Comparison of ENCODE assay signal across 1 cellular context in genomic region chr9:99906403-99907207, GRCh38.
TF ChIP-seq lines count a peak whose summit lies in the region.

STX17 (plus strand) TSS chr9:99906654; CDS start chr9:99915240, 8,586 bp downstream.

TF ChIP-seq in K562, 482 proteins besides CTCF, POLR2A, EP300 and RAD21 (continued from another document and continues in another):
- no peak for TF ChIP-seq ZHX1 (conservative IDR thresholded peaks at IDR 0.05; ENCODE audit: low read length)
- TF ChIP-seq E2F8 (IDR thresholded peaks at IDR 0.05; ENCODE audit: low read depth, partially characterized antibody), result no peak
- TF ChIP-seq ZBTB26 (CRISPR knock-in tag; IDR thresholded peaks at IDR 0.05), result no peak
- TF ChIP-seq ZNF609 (CRISPR knock-in tag; IDR thresholded peaks at IDR 0.05; ENCODE audit: borderline replicate concordance), result no peak
- TF ChIP-seq POU5F1 (IDR thresholded peaks at IDR 0.05; ENCODE audit: borderline replicate concordance, low read depth, low read length, partially characterized antibody), result no peak
- TF ChIP-seq MYC (IDR thresholded peaks at IDR 0.05; ENCODE audit: low read depth, low read length), result no peak
- TF ChIP-seq MYC (CRISPR knock-in tag; IDR thresholded peaks at IDR 0.05; ENCODE audit: borderline replicate concordance, low read depth), result peak; percentile 39; the same call in 1 of the 2 replicates
- TF ChIP-seq ZNF644 (tag; IDR thresholded peaks at IDR 0.05; ENCODE audit: low read depth), result no peak
- no peak for TF ChIP-seq BACH1 (tag; IDR thresholded peaks at IDR 0.05)
- TF ChIP-seq ZNF655 (CRISPR knock-in tag; IDR thresholded peaks at IDR 0.05), result no peak
- no peak for TF ChIP-seq ARID4B (CRISPR knock-in tag; IDR thresholded peaks at IDR 0.05)
- no peak for TF ChIP-seq TGIF2 (CRISPR knock-in tag; IDR thresholded peaks at IDR 0.05)
- TF ChIP-seq IRF2 (CRISPR knock-in tag; IDR thresholded peaks at IDR 0.05), result peak; percentile 83; the same call in 1 of the 2 replicates
- no peak for TF ChIP-seq TFE3 (CRISPR knock-in tag; IDR thresholded peaks at IDR 0.05)
- TF ChIP-seq XRCC3 (IDR thresholded peaks at IDR 0.05), result no peak
- no peak for TF ChIP-seq TRIM25 (IDR thresholded peaks at IDR 0.05; ENCODE audit: borderline replicate concordance)
- TF ChIP-seq KLF10 (CRISPR knock-in tag; IDR thresholded peaks at IDR 0.05), result no peak
- TF ChIP-seq ZNF384 (IDR thresholded peaks at IDR 0.05; ENCODE audit: low read depth, low read length), result no peak
- TF ChIP-seq MNT (conservative IDR thresholded peaks at IDR 0.05), result peak in 1 of 2 experiments; percentile 38; a peak in 1 of 4 replicates
- no peak for TF ChIP-seq RBM17 (IDR thresholded peaks at IDR 0.05; ENCODE audit: borderline replicate concordance, low read depth, low read length)
- no peak for TF ChIP-seq FOXK1 (CRISPR knock-in tag; IDR thresholded peaks at IDR 0.05; ENCODE audit: borderline replicate concordance)
- TF ChIP-seq ZNF551 (CRISPR knock-in tag; IDR thresholded peaks at IDR 0.05), result no peak
- no peak for TF ChIP-seq PTTG1 (tag; IDR thresholded peaks at IDR 0.05; ENCODE audit: low read depth)
- TF ChIP-seq U2AF1 (optimal IDR thresholded peaks at IDR 0.05; ENCODE audit: low read depth, low read length), result no peak
- no peak for TF ChIP-seq SRF (CRISPR knock-in tag; IDR thresholded peaks at IDR 0.05)
- TF ChIP-seq ZNF408 (CRISPR knock-in tag; IDR thresholded peaks at IDR 0.05; ENCODE audit: low read depth), result no peak
- TF ChIP-seq ZFP30 (CRISPR knock-in tag; IDR thresholded peaks at IDR 0.05; ENCODE audit: borderline replicate concordance), result no peak
- TF ChIP-seq ZFP1 (CRISPR knock-in tag; IDR thresholded peaks at IDR 0.05), result no peak
- no peak for TF ChIP-seq ZNF121 (CRISPR knock-in tag; conservative IDR thresholded peaks at IDR 0.05)
- TF ChIP-seq NFYB (IDR thresholded peaks at IDR 0.05; ENCODE audit: extremely low read depth, insufficient read length), result no peak
- TF ChIP-seq E2F4 (CRISPR knock-in tag; IDR thresholded peaks at IDR 0.05; ENCODE audit: low read depth), result no peak
- TF ChIP-seq MXI1 (IDR thresholded peaks at IDR 0.05; ENCODE audit: low read depth, low read length), result no peak
